In genomic region chrX:109922183-109922582, GRCh38 we compare ENCODE assay signal across 39 cellular contexts.
"Had no signal": no experiment of that assay in that cellular context is flagged by ENCODE, and none has a peak within 500 bp of the region (broad histone marks: within the 10 kb centered on the region; RNA-seq: fewer than 3 reads in every experiment).

No MANE protein-coding gene starts in this region.

- H3K27me3 ChIP-seq: ascending aorta, body of pancreas, brain microvascular endothelial cell, cardiac muscle cell had no signal

- H3K9me3 Mint-ChIP-seq: activated naive CD4-positive, alpha-beta T cell treated with anti-CD3 and anti-CD28 coated beads for 36 hours; activated naive CD4-positive, alpha-beta T cell treated with anti-CD3 and anti-CD28 coated beads, Interleukin-2, amount 10 ng/mL, durations not matched to agents 7 days and 5 days; activated naive CD4-positive, alpha-beta T cell treated with anti-CD3 and anti-CD28 coated beads, Interleukin-2, amount 50 U/mL, for 24 hours; activated naive CD4-positive, alpha-beta T cell treated with anti-CD3 and anti-CD28 coated beads, Interleukin-2, amount 50 U/mL, for 72 hours; activated naive CD8-positive, alpha-beta T cell treated with anti-CD3 and anti-CD28 coated beads for 36 hours; activated naive CD8-positive, alpha-beta T cell treated with anti-CD3 and anti-CD28 coated beads, Interleukin-2, amount 10 ng/mL, durations not matched to agents 7 days and 5 days; activated naive CD8-positive, alpha-beta T cell treated with anti-CD3 and anti-CD28 coated beads, Interleukin-2, amount 50 U/mL, for 24 hours; activated T-cell treated with anti-CD3 and anti-CD28 coated beads, Interleukin-2, amount 50 U/mL, for 24 hours; activated T-cell treated with anti-CD3 and anti-CD28 coated beads, Interleukin-2, amount 50 U/mL, for 4 hours; activated T-helper 1 cell treated with anti-CD3 and anti-CD28 coated beads, Interleukin-12 subunit alpha, Interleukin-12 subunit beta, Interleukin-2, Interleukin-4 antibody, amounts not matched to agents 30 ng/mL and 10 ng/mL and 1 ng/mL, durations not matched to agents 14 hours and 24 hours and 36 hours; activated T-helper 17 cell treated with anti-CD3 and anti-CD28 coated beads, Interleukin-2, amount 50 U/mL, for 72 hours; activated T-helper 2 cell treated with anti-CD3 and anti-CD28 coated beads, Interferon-gamma antibody, Interleukin-2, Interleukin-4, amounts not matched to agents 10 μg/mL and 5 μg/mL and 100 μg/mL, durations not matched to agents 14 hours and 24 hours and 36 hours; central memory CD8-positive, alpha-beta T cell had no signal

- H3K4me3 ChIP-seq: adrenal gland, ascending aorta, body of pancreas, breast epithelium, cardiac muscle cell had no signal

- H3K4me1 Mint-ChIP-seq: activated naive CD4-positive, alpha-beta T cell treated with anti-CD3 and anti-CD28 coated beads, Interleukin-2, amount 50 U/mL, for 24 hours; activated naive CD8-positive, alpha-beta T cell treated with anti-CD3 and anti-CD28 coated beads for 36 hours; activated naive CD8-positive, alpha-beta T cell treated with anti-CD3 and anti-CD28 coated beads, Interleukin-2, amount 10 ng/mL, durations not matched to agents 7 days and 5 days; activated naive CD8-positive, alpha-beta T cell treated with anti-CD3 and anti-CD28 coated beads, Interleukin-2, amount 50 U/mL, for 24 hours; activated T-helper 17 cell treated with anti-CD3 and anti-CD28 coated beads, Interleukin-2, amount 50 U/mL, for 72 hours; central memory CD8-positive, alpha-beta T cell had no signal

- DNase-seq: activated effector memory CD4-positive, alpha-beta T cell treated with anti-CD3 and anti-CD28 coated beads, Interleukin-2, amount 50 U/mL, for 16 hours; activated effector memory CD4-positive, alpha-beta T cell treated with Interleukin-2 at 50 U/mL for 16 hours; activated gamma-delta T cell; activated gamma-delta T cell treated with Interleukin-2 at 50 U/mL for 16 hours; activated naive CD4-positive, alpha-beta T cell treated with anti-CD3 and anti-CD28 coated beads for 36 hours; activated naive CD4-positive, alpha-beta T cell treated with anti-CD3 and anti-CD28 coated beads, Interleukin-2, amount 10 ng/mL, durations not matched to agents 7 days and 5 days; activated naive CD4-positive, alpha-beta T cell treated with anti-CD3 and anti-CD28 coated beads, Interleukin-2, amount 50 U/mL, for 16 hours; activated naive CD4-positive, alpha-beta T cell treated with Interleukin-2 at 50 U/mL for 16 hours; activated naive CD8-positive, alpha-beta T cell treated with anti-CD3 and anti-CD28 coated beads for 36 hours; activated naive CD8-positive, alpha-beta T cell treated with anti-CD3 and anti-CD28 coated beads, Interleukin-2, amount 10 ng/mL, durations not matched to agents 7 days and 5 days; activated naive CD8-positive, alpha-beta T cell treated with anti-CD3 and anti-CD28 coated beads, Interleukin-2, amount 50 U/mL, for 24 hours; activated T-cell treated with anti-CD3 and anti-CD28 coated beads, Interleukin-2, amount 50 U/mL, for 1 hour; activated T-cell treated with anti-CD3 and anti-CD28 coated beads, Interleukin-2, amount 50 U/mL, for 24 hours; activated T-cell treated with anti-CD3 and anti-CD28 coated beads, Interleukin-2, amount 50 U/mL, for 4 hours; activated T-cell treated with anti-CD3 and anti-CD28 coated beads, Interleukin-2, amount 50 U/mL, for 48 hours; activated T-cell treated with anti-CD3 and anti-CD28 coated beads, Interleukin-2, amount 50 U/mL, for 72 hours; adrenal gland; amniotic stem cell; amygdala; anterior cingulate cortex; aorta; body of pancreas; brain microvascular endothelial cell; caudate nucleus; central memory CD4-positive, alpha-beta T cell; cerebellar nuclear complex had no signal

- H3K9me3 ChIP-seq: adrenal gland, ascending aorta, body of pancreas, breast epithelium had no signal

- H3K27ac ChIP-seq: adrenal gland, ascending aorta, body of pancreas, brain microvascular endothelial cell, breast epithelium, cardiac muscle cell had no signal

- H3K36me3 ChIP-seq: adrenal gland, ascending aorta, brain microvascular endothelial cell, breast epithelium, cardiac muscle cell had no signal

- H3K27ac Mint-ChIP-seq: activated naive CD4-positive, alpha-beta T cell treated with anti-CD3 and anti-CD28 coated beads for 36 hours; activated naive CD4-positive, alpha-beta T cell treated with anti-CD3 and anti-CD28 coated beads, Interleukin-2, amount 10 ng/mL, durations not matched to agents 7 days and 5 days; activated naive CD4-positive, alpha-beta T cell treated with anti-CD3 and anti-CD28 coated beads, Interleukin-2, amount 50 U/mL, for 24 hours; activated naive CD4-positive, alpha-beta T cell treated with anti-CD3 and anti-CD28 coated beads, Interleukin-2, amount 50 U/mL, for 72 hours; activated naive CD8-positive, alpha-beta T cell; activated naive CD8-positive, alpha-beta T cell treated with anti-CD3 and anti-CD28 coated beads for 36 hours; activated naive CD8-positive, alpha-beta T cell treated with anti-CD3 and anti-CD28 coated beads, Interleukin-2, amount 10 ng/mL, durations not matched to agents 7 days and 5 days; activated naive CD8-positive, alpha-beta T cell treated with anti-CD3 and anti-CD28 coated beads, Interleukin-2, amount 50 U/mL, for 24 hours; activated T-cell treated with anti-CD3 and anti-CD28 coated beads, Interleukin-2, amount 50 U/mL, for 24 hours; activated T-cell treated with anti-CD3 and anti-CD28 coated beads, Interleukin-2, amount 50 U/mL, for 72 hours; activated T-helper 1 cell treated with anti-CD3 and anti-CD28 coated beads, Interleukin-12 subunit alpha, Interleukin-12 subunit beta, Interleukin-2, Interleukin-4 antibody, amounts not matched to agents 30 ng/mL and 10 ng/mL and 1 ng/mL, durations not matched to agents 14 hours and 24 hours and 36 hours; activated T-helper 17 cell treated with anti-CD3 and anti-CD28 coated beads, Interleukin-2, amount 50 U/mL, for 72 hours; activated T-helper 2 cell treated with anti-CD3 and anti-CD28 coated beads, Interferon-gamma antibody, Interleukin-2, Interleukin-4, amounts not matched to agents 10 μg/mL and 5 μg/mL and 100 μg/mL, durations not matched to agents 14 hours and 24 hours and 36 hours; brain had no signal

- FAIRE-seq: astrocyte, bronchial epithelial cell had no signal

- H3K4me3 Mint-ChIP-seq: activated naive CD4-positive, alpha-beta T cell treated with anti-CD3 and anti-CD28 coated beads for 36 hours; activated naive CD4-positive, alpha-beta T cell treated with anti-CD3 and anti-CD28 coated beads, Interleukin-2, amount 10 ng/mL, durations not matched to agents 7 days and 5 days; activated naive CD4-positive, alpha-beta T cell treated with anti-CD3 and anti-CD28 coated beads, Interleukin-2, amount 50 U/mL, for 24 hours; activated naive CD8-positive, alpha-beta T cell; activated naive CD8-positive, alpha-beta T cell treated with anti-CD3 and anti-CD28 coated beads for 36 hours; activated naive CD8-positive, alpha-beta T cell treated with anti-CD3 and anti-CD28 coated beads, Interleukin-2, amount 10 ng/mL, durations not matched to agents 7 days and 5 days; activated naive CD8-positive, alpha-beta T cell treated with anti-CD3 and anti-CD28 coated beads, Interleukin-2, amount 50 U/mL, for 24 hours; activated T-cell treated with anti-CD3 and anti-CD28 coated beads, Interleukin-2, amount 50 U/mL, for 24 hours; activated T-cell treated with anti-CD3 and anti-CD28 coated beads, Interleukin-2, amount 50 U/mL, for 4 hours; activated T-cell treated with anti-CD3 and anti-CD28 coated beads, Interleukin-2, amount 50 U/mL, for 72 hours; activated T-helper 1 cell treated with anti-CD3 and anti-CD28 coated beads, Interleukin-12 subunit alpha, Interleukin-12 subunit beta, Interleukin-2, Interleukin-4 antibody, amounts not matched to agents 30 ng/mL and 10 ng/mL and 1 ng/mL, durations not matched to agents 14 hours and 24 hours and 36 hours; activated T-helper 17 cell treated with anti-CD3 and anti-CD28 coated beads, Interleukin-2, amount 50 U/mL, for 72 hours; central memory CD8-positive, alpha-beta T cell had no signal

- H3K4me1 ChIP-seq: adrenal gland, ascending aorta, body of pancreas, breast epithelium had no signal

- H3K27me3 Mint-ChIP-seq: activated naive CD4-positive, alpha-beta T cell treated with anti-CD3 and anti-CD28 coated beads, Interleukin-2, amount 10 ng/mL, durations not matched to agents 7 days and 5 days; activated naive CD4-positive, alpha-beta T cell treated with anti-CD3 and anti-CD28 coated beads, Interleukin-2, amount 50 U/mL, for 24 hours; activated naive CD8-positive, alpha-beta T cell; activated naive CD8-positive, alpha-beta T cell treated with anti-CD3 and anti-CD28 coated beads, Interleukin-2, amount 50 U/mL, for 24 hours; activated T-helper 17 cell treated with anti-CD3 and anti-CD28 coated beads, Interleukin-2, amount 50 U/mL, for 72 hours; brain; central memory CD8-positive, alpha-beta T cell had no signal

- H3K36me3 Mint-ChIP-seq: activated naive CD4-positive, alpha-beta T cell treated with anti-CD3 and anti-CD28 coated beads, Interleukin-2, amount 10 ng/mL, durations not matched to agents 7 days and 5 days; activated naive CD4-positive, alpha-beta T cell treated with anti-CD3 and anti-CD28 coated beads, Interleukin-2, amount 50 U/mL, for 24 hours; activated naive CD4-positive, alpha-beta T cell treated with anti-CD3 and anti-CD28 coated beads, Interleukin-2, amount 50 U/mL, for 72 hours; activated naive CD8-positive, alpha-beta T cell; activated naive CD8-positive, alpha-beta T cell treated with anti-CD3 and anti-CD28 coated beads for 36 hours; activated naive CD8-positive, alpha-beta T cell treated with anti-CD3 and anti-CD28 coated beads, Interleukin-2, amount 10 ng/mL, durations not matched to agents 7 days and 5 days; brain had no signal

- ATAC-seq: activated naive CD4-positive, alpha-beta T cell treated with anti-CD3 and anti-CD28 coated beads, Interleukin-2, amount 50 U/mL, for 72 hours; activated naive CD8-positive, alpha-beta T cell treated with anti-CD3 and anti-CD28 coated beads, Interleukin-2, amount 50 U/mL, for 24 hours; activated T-cell treated with anti-CD3 and anti-CD28 coated beads, Interleukin-2, amount 50 U/mL, for 4 hours; activated T-cell treated with anti-CD3 and anti-CD28 coated beads, Interleukin-2, amount 50 U/mL, for 72 hours; activated T-helper 17 cell treated with anti-CD3 and anti-CD28 coated beads, Interleukin-2, amount 50 U/mL, for 72 hours; body of pancreas had no signal
